Comparison of ENCODE assay signal across 7 cellular contexts in genomic region chr15:89760303-89761008, GRCh38. TPM values are rescaled to one million over a fixed set of nuclear protein-coding genes. Genes with fewer than 3 reads are reported as not detected.
DNase-seq lines count a peak whose midpoint lies in the region; ATAC-seq and TF ChIP-seq lines count a peak whose summit lies in the region.

No MANE protein-coding gene starts in this region.

- H4K20me1 ChIP-seq in OCI-LY1 (ENCODE audit: insufficient read depth, low read length) = no peaks in the 10 kb centered on the region

- no peak overlapping the region for H3K4me2 ChIP-seq in OCI-LY1 (ENCODE audit: low read length)

- H3K36me3 ChIP-seq in OCI-LY1 (ENCODE audit: insufficient read depth, low read length) (no peaks in the 10 kb centered on the region), esophagus squamous epithelium (no peaks in the 10 kb centered on the region)

- H3K9me3 ChIP-seq in OCI-LY1 (ENCODE audit: low read length) (no peaks in the 10 kb centered on the region), esophagus squamous epithelium (no peaks in the 10 kb centered on the region)

- 51 to 56% methylated on average over 7 to 10 of the region's 16 CpGs for WGBS in esophagus squamous epithelium, 2 donors

- no peaks in the 10 kb centered on the region for H3K4me1 ChIP-seq in OCI-LY1 (ENCODE audit: insufficient read depth, low read length, severe bottlenecking)
- H3K4me1 ChIP-seq in esophagus squamous epithelium = peaks cover 0 to 22% (median 5%) of the 10 kb centered on the region in 3 donors

- no peak overlapping the region for H3K4me3 Mint-ChIP-seq in naive thymus-derived CD8-positive, alpha-beta T cell

- H3K9me2 ChIP-seq in OCI-LY1 (ENCODE audit: low read depth, low read length) = no peaks in the 10 kb centered on the region

- POLR2A ChIA-PET in naive thymus-derived CD8-positive, alpha-beta T cell (lab: Charles Lee) = no interaction called here

- no peaks in the 10 kb centered on the region for H3K9me3 Mint-ChIP-seq in naive thymus-derived CD8-positive, alpha-beta T cell

- H3K9ac ChIP-seq in OCI-LY1 (ENCODE audit: low read length) = no peak overlapping the region

- peak; percentile 49 for DNase-seq in activated T-cell treated with anti-CD3 and anti-CD28 coated beads for 4 hours
- DNase-seq in esophagus squamous epithelium (lab: John Stamatoyannopoulos, UW) = peak; percentile 12
- DNase-seq in naive thymus-derived CD8-positive, alpha-beta T cell = peak; percentile 24 to 67 (median 48)
- DNase-seq in stimulated activated naive CD8-positive, alpha-beta T cell treated with anti-CD3 and anti-CD28 coated beads, Interleukin-15, Interleukin-2, amounts not matched to agents 100 U/mL and 50 U/mL, for 24 hours = peak; percentile 82

- no peaks in the 10 kb centered on the region for H3K4me1 Mint-ChIP-seq in naive thymus-derived CD8-positive, alpha-beta T cell

- TF ChIP-seq CTCF in GM12801 (IDR thresholded peaks at IDR 0.05; ENCODE audit: extremely low read depth, insufficient read length) = peak; percentile 75
- peak; percentile 91 for TF ChIP-seq CTCF in OCI-LY1 (IDR thresholded peaks at IDR 0.05; ENCODE audit: low read length)
- TF ChIP-seq CTCF in esophagus squamous epithelium (IDR thresholded peaks at IDR 0.05) = peak; percentile 86 to 97 (median 94)

- H3K27me3 ChIP-seq in OCI-LY1 (ENCODE audit: insufficient read depth, low read length) (peaks cover 7% of the 10 kb centered on the region; the same call in 1 of the 2 replicates), esophagus squamous epithelium (no peaks in the 10 kb centered on the region)

- H3K27me3 Mint-ChIP-seq in naive thymus-derived CD8-positive, alpha-beta T cell = peaks cover 0 to 12% (median 3%) of the 10 kb centered on the region in 5 donors

- intact Hi-C loops in esophagus squamous epithelium (cut with DNase I) = loop anchor here (5.0 to 10.0 kb wide), 2 partner anchors 117 to 324 kb away; no protein-coding TSS in a partner anchor

- no peaks in the 10 kb centered on the region for H3F3A ChIP-seq in OCI-LY1 (ENCODE audit: insufficient read depth, low read length)

- no peak overlapping the region for H3K27ac Mint-ChIP-seq in naive thymus-derived CD8-positive, alpha-beta T cell

- no peak overlapping the region for H2AFZ ChIP-seq in OCI-LY1 (ENCODE audit: low read length)

- H3K79me2 ChIP-seq in OCI-LY1 (ENCODE audit: insufficient read depth, low read length) = no peaks in the 10 kb centered on the region

- no peaks in the 10 kb centered on the region for H3K36me3 Mint-ChIP-seq in naive thymus-derived CD8-positive, alpha-beta T cell

- peak; percentile 56 for ATAC-seq in HG03097 (IDR thresholded peaks at IDR 0.05; ENCODE audit: low FRiP score, unreplicated experiment)
- peak; percentile 53 to 69 for ATAC-seq in naive thymus-derived CD8-positive, alpha-beta T cell
- ATAC-seq in stimulated activated naive CD8-positive, alpha-beta T cell treated with anti-CD3 and anti-CD28 coated beads, Interleukin-15, Interleukin-2, amounts not matched to agents 100 U/mL and 50 U/mL, for 24 hours = peak; percentile 85

- no peak overlapping the region for H3K27ac ChIP-seq in OCI-LY1 (ENCODE audit: low read depth, low read length, poor library complexity, severe bottlenecking)
- peak overlapping the region in 1 of 4 donors; percentile 63 for H3K27ac ChIP-seq in esophagus squamous epithelium

- no peak overlapping the region for H3K4me3 ChIP-seq in OCI-LY1 (ENCODE audit: low read depth, low read length, poor library complexity, severe bottlenecking)
- no peak overlapping the region for H3K4me3 ChIP-seq in esophagus squamous epithelium

- TF ChIP-seq POLR2A in esophagus squamous epithelium (IDR thresholded peaks at IDR 0.05) = no peak

RNA-seq across cellular contexts. Expression of gene MESP1, which starts 9.4 kb away (rescaled TPM):
- total RNA-seq in esophagus squamous epithelium = under 1 TPM in 2 of 4 donors, not detected in 2; 0.23 to 0.42 TPM
- total RNA-seq in naive thymus-derived CD8-positive, alpha-beta T cell = under 1 TPM; 0.26 to 0.27 TPM
- polyA plus RNA-seq in naive thymus-derived CD8-positive, alpha-beta T cell = under 1 TPM; 0.06 to 0.81 (median 0.50) TPM

RNA-seq across cellular contexts. Expression of gene MESP2, which starts 15.7 kb away (rescaled TPM):
- total RNA-seq in esophagus squamous epithelium = 1 to 10 TPM in 1 of 4 donors, under 1 TPM in 2, not detected in 1; 0.59 to 2.4 (median 0.83) TPM
- total RNA-seq in naive thymus-derived CD8-positive, alpha-beta T cell = not detected
- polyA plus RNA-seq in naive thymus-derived CD8-positive, alpha-beta T cell = not detected

RNA-seq across cellular contexts. Expression of gene ANPEP, which starts 54.2 kb away (rescaled TPM):
- total RNA-seq in esophagus squamous epithelium = 10 to 100 TPM in 1 of 4 donors, 1 to 10 TPM in 3; 1.1 to 10.3 (median 3.4) TPM
- total RNA-seq in naive thymus-derived CD8-positive, alpha-beta T cell = 1 to 10 TPM in 1 of 2 experiments, under 1 TPM in 1; 0.88 to 1.1 TPM
- polyA plus RNA-seq in naive thymus-derived CD8-positive, alpha-beta T cell = under 1 TPM in 1 of 3 donors, not detected in 2; 0.06 TPM

Comparison
In these comparisons a context has a peak if more than half of its experiments do, and no peak if none do; other contexts are left out.
1. DNase-seq: peak in every context shown above with its lines; median percentile 82 in stimulated activated naive CD8-positive, alpha-beta T cell treated with anti-CD3 and anti-CD28 coated beads, Interleukin-15, Interleukin-2, amounts not matched to agents 100 U/mL and 50 U/mL, for 24 hours; 49 in activated T-cell treated with anti-CD3 and anti-CD28 coated beads for 4 hours; 48 in naive thymus-derived CD8-positive, alpha-beta T cell; 12 in esophagus squamous epithelium.